Comparison of ENCODE assay signal across 9 cellular contexts in genomic region chrX:3697701-3698279, GRCh38. TPM values are rescaled to one million over a fixed set of nuclear protein-coding genes. Genes with fewer than 3 reads are reported as not detected.
A peak's percentile ranks its signal among the peaks of the same experiment; 100 is the strongest.
DNase-seq lines count a peak whose midpoint lies in the region; ATAC-seq and FAIRE-seq lines count a peak whose summit lies in the region.
"Had no signal": no experiment of that assay in that cellular context is flagged by ENCODE, and none has a peak within 500 bp of the region (broad histone marks: within the 10 kb centered on the region; RNA-seq: fewer than 3 reads in every experiment).

No MANE protein-coding gene starts in this region.

- H3K36me3 ChIP-seq in small intestine (ENCODE audit: control insufficient read depth in 2 of 2, insufficient read depth in 2 of 2, low read length in 2 of 2): no peaks in the 10 kb centered on the region

- in situ Hi-C loops in SK-MEL-5 (cut with HindIII; ENCODE audit: low pct_unique_long_range_greater_than_20kb, low sequenced_read_pairs): no loop called here

- H3K4me1 ChIP-seq in small intestine (ENCODE audit: control insufficient read depth in 2 of 2, insufficient read depth in 1 of 2, low read depth in 1 of 2, low read length in 1 of 2): no peaks in the 10 kb centered on the region

- DNase-seq in H4 (ENCODE audit: low spot score) (peak; percentile 66), SK-MEL-5 (ENCODE audit: low read depth, low spot score) (peak; percentile 86), head of caudate nucleus (peak in 35 of 42 donors; percentile 5 to 78 (median 45)), small intestine (peak; percentile 1)
- DNase-seq in stimulated activated CD4-positive, alpha-beta T cell treated with anti-CD3 and anti-CD28 coated beads, Interleukin-4, amount 100 ng/mL, for 4 hours: no peak
- no peak for DNase-seq in stimulated activated naive CD8-positive, alpha-beta T cell treated with anti-CD3 and anti-CD28 coated beads, Interleukin-15, Interleukin-2, amounts not matched to agents 100 U/mL and 50 U/mL, for 24 hours

- ATAC-seq in HG03135 (IDR thresholded peaks at IDR 0.05; ENCODE audit: unreplicated experiment): no peak
- ATAC-seq in stimulated activated naive CD8-positive, alpha-beta T cell treated with anti-CD3 and anti-CD28 coated beads, Interleukin-15, Interleukin-2, amounts not matched to agents 100 U/mL and 50 U/mL, for 24 hours: no peak
- no peak for ATAC-seq in HG03442 (IDR thresholded peaks at IDR 0.05; ENCODE audit: unreplicated experiment)

- H3K4me3 ChIP-seq in small intestine (ENCODE audit: low read depth in 1 of 2, low read length in 2 of 2): no peak overlapping the region

- H3K27me3 ChIP-seq in small intestine (ENCODE audit: control insufficient read depth in 2 of 2, insufficient read depth in 2 of 2, low read length in 2 of 2): no peaks in the 10 kb centered on the region

- WGBS in small intestine, 3 donors: 32 to 53% (median 51%) methylated on average over 16 of the region's 16 CpGs

- intact Hi-C loops in head of caudate nucleus (cut with DNase I): no loop called here

- H3K27ac ChIP-seq in small intestine (ENCODE audit: low read depth in 1 of 2, low read length in 1 of 2): peak overlapping the region in 1 of 2 donors; percentile 30

- FAIRE-seq in small intestine (lab: Jason Lieb, UNC): no peak
- FAIRE-seq: endometrium had no signal

- no peaks in the 10 kb centered on the region for H3K9me3 ChIP-seq in small intestine (ENCODE audit: control insufficient read depth, low read depth)

RNA-seq across cellular contexts. Expression of gene PRKX, which starts 15.7 kb away (rescaled TPM):
- total RNA-seq in H4 (2014; rRNA removed; shearing (Covaris generic)): 5.4 and 20.4 TPM in 2 replicates
- total RNA-seq in SK-MEL-5 (2014; rRNA removed; shearing (Covaris generic)): 14.1 and 15.1 TPM in 2 replicates
- polyA plus RNA-seq in SK-MEL-5 (2015; cell fraction: cytosol; rRNA removed): 8.8 and 11.3 TPM in 2 replicates
- polyA plus RNA-seq in SK-MEL-5 (2015; cell fraction: nucleus; rRNA removed): 4.6 and 7.8 TPM in 2 replicates
- 1 to 10 TPM; 2.2 to 8.6 (median 3.5) TPM for polyA plus RNA-seq in small intestine

Comparison
In these comparisons a context has a peak if more than half of its experiments do, and no peak if none do; other contexts are left out.
1. DNase-seq: peak in H4 (single experiment), SK-MEL-5 (single experiment), head of caudate nucleus (35 of 42) and small intestine (single experiment); none in stimulated activated CD4-positive, alpha-beta T cell treated with anti-CD3 and anti-CD28 coated beads, Interleukin-4, amount 100 ng/mL, for 4 hours (0 of 2) and stimulated activated naive CD8-positive, alpha-beta T cell treated with anti-CD3 and anti-CD28 coated beads, Interleukin-15, Interleukin-2, amounts not matched to agents 100 U/mL and 50 U/mL, for 24 hours (single experiment).